38 cellular contexts compared by ENCODE assay signal in the genomic region with DNA sequence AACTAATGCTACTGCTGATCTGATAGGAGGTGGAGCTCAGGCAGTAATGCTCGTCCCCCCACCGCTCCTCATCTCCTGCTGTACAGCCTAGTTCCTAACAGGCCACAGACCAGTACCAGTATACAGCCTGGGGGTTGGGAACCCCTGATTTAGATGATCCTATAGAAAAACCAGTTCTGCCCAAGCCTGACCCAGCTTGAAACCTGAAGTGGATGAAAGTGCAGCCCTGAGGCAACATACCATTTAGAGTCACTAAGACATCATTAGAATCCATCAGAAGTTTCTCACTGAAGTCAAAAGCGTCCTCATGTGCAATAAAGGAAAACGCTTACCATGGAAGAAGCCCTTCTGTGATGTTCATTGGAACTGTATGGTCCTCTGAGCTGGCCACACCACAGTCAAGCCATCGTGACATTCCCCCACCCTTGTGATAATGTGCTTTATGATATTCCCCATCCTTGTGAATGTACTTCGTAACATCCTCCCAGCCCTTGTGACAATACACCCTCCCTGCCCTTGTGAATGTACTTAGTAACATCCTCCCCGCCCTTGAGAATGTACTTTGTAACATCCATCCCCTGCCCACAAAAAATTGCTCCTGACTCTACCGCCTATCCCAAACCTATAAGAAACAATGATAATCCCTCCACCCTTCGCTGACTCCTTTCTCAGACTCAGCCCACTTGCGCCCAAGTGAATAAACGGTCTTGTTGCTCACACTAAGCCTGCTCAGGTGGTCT.
"Had no signal": no experiment of that assay in that cellular context is flagged by ENCODE, and none has a peak within 500 bp of the region (broad histone marks: within the 10 kb centered on the region; RNA-seq: fewer than 3 reads in every experiment).

No MANE protein-coding gene starts in this region.

- H3K27ac ChIP-seq: brain microvascular endothelial cell, cardiac muscle cell, KMS-11, Peyer's patch, WERI-Rb-1 had no signal

- H3K4me3 Mint-ChIP-seq: activated CD4-positive, alpha-beta memory T cell treated with anti-CD3 and anti-CD28 coated beads, Interleukin-2, amount 10 ng/mL, durations not matched to agents 7 days and 5 days; activated CD8-positive, alpha-beta memory T cell treated with anti-CD3 and anti-CD28 coated beads, Interleukin-2, amount 10 ng/mL, durations not matched to agents 7 days and 5 days; activated naive CD4-positive, alpha-beta T cell treated with anti-CD3 and anti-CD28 coated beads, Interleukin-2, amount 10 ng/mL, durations not matched to agents 7 days and 5 days; activated naive CD8-positive, alpha-beta T cell treated with anti-CD3 and anti-CD28 coated beads for 36 hours; central memory CD8-positive, alpha-beta T cell had no signal

- ATAC-seq: activated CD8-positive, alpha-beta memory T cell treated with anti-CD3 and anti-CD28 coated beads, Interleukin-2, amount 10 ng/mL, durations not matched to agents 7 days and 5 days; Right ventricle myocardium inferior had no signal

- H3K4me1 ChIP-seq: Peyer's patch had no signal

- H3K9me3 Mint-ChIP-seq: activated CD4-positive, alpha-beta memory T cell treated with anti-CD3 and anti-CD28 coated beads, Interleukin-2, amount 10 ng/mL, durations not matched to agents 7 days and 5 days; activated naive CD4-positive, alpha-beta T cell treated with anti-CD3 and anti-CD28 coated beads, Interleukin-2, amount 10 ng/mL, durations not matched to agents 7 days and 5 days; activated naive CD8-positive, alpha-beta T cell treated with anti-CD3 and anti-CD28 coated beads for 36 hours; central memory CD8-positive, alpha-beta T cell had no signal

- H3K4me2 ChIP-seq: KMS-11 had no signal

- H3K4me3 ChIP-seq: cardiac muscle cell, Peyer's patch had no signal

- H3K36me3 Mint-ChIP-seq: activated CD8-positive, alpha-beta memory T cell treated with anti-CD3 and anti-CD28 coated beads, Interleukin-2, amount 10 ng/mL, durations not matched to agents 7 days and 5 days; activated naive CD4-positive, alpha-beta T cell treated with anti-CD3 and anti-CD28 coated beads, Interleukin-2, amount 10 ng/mL, durations not matched to agents 7 days and 5 days; activated naive CD8-positive, alpha-beta T cell treated with anti-CD3 and anti-CD28 coated beads for 36 hours had no signal

- H3K27me3 Mint-ChIP-seq: activated CD4-positive, alpha-beta memory T cell treated with anti-CD3 and anti-CD28 coated beads, Interleukin-2, amount 10 ng/mL, durations not matched to agents 7 days and 5 days; activated CD8-positive, alpha-beta memory T cell treated with anti-CD3 and anti-CD28 coated beads, Interleukin-2, amount 10 ng/mL, durations not matched to agents 7 days and 5 days; activated naive CD4-positive, alpha-beta T cell treated with anti-CD3 and anti-CD28 coated beads, Interleukin-2, amount 10 ng/mL, durations not matched to agents 7 days and 5 days; activated naive CD8-positive, alpha-beta T cell treated with anti-CD3 and anti-CD28 coated beads for 36 hours; central memory CD8-positive, alpha-beta T cell had no signal

- H3K9ac ChIP-seq: KMS-11 had no signal

- DNase-seq: activated CD4-positive, alpha-beta memory T cell treated with anti-CD3 and anti-CD28 coated beads, Interleukin-2, amount 10 ng/mL, durations not matched to agents 7 days and 5 days; activated CD4-positive, alpha-beta T cell treated with anti-CD3 and anti-CD28 coated beads for 1 hour; activated CD4-positive, alpha-beta T cell treated with anti-CD3 and anti-CD28 coated beads for 48 hours; activated CD4-positive, CD25-positive, alpha-beta regulatory T cell; activated CD8-positive, alpha-beta memory T cell treated with anti-CD3 and anti-CD28 coated beads for 24 hours; activated CD8-positive, alpha-beta memory T cell treated with anti-CD3 and anti-CD28 coated beads, Interleukin-2, amount 10 ng/mL, durations not matched to agents 7 days and 5 days; activated CD8-positive, alpha-beta memory T cell treated with anti-CD3 and anti-CD28 coated beads, Interleukin-2, amount 50 U/mL, for 48 hours; activated effector memory CD4-positive, alpha-beta T cell treated with Interleukin-2 at 50 U/mL for 16 hours; activated naive CD4-positive, alpha-beta T cell treated with anti-CD3 and anti-CD28 coated beads, Interleukin-2, amount 10 ng/mL, durations not matched to agents 7 days and 5 days; activated naive CD8-positive, alpha-beta T cell treated with anti-CD3 and anti-CD28 coated beads for 36 hours; activated T-cell treated with anti-CD3 and anti-CD28 coated beads, Interleukin-2, amount 50 U/mL, for 48 hours; amniotic stem cell; aorta; brain microvascular endothelial cell; MM.1S; MV-4-11; NCI-H1092; NCI-H146; NCI-H187; NCI-H2029 treated with DMSO at 0.1 percent for 48 hours; NCI-H2107; NCI-H345; NCI-H526; NCI-H748 treated with DMSO at 0.1 percent for 48 hours; NK-92 treated with Interleukin-12 subunit alpha and Interleukin-12 subunit beta, amount 100 ng/mL, for 24 hours; PC-3; Peyer's patch; RPMI8226; SIG-M5; SW 1271; T-helper 1 cell; T-helper 2 cell; T-helper 9 cell; WERI-Rb-1 had no signal

- H3K27me3 ChIP-seq: brain microvascular endothelial cell, Peyer's patch had no signal

- H3K27ac Mint-ChIP-seq: activated CD4-positive, alpha-beta memory T cell treated with anti-CD3 and anti-CD28 coated beads, Interleukin-2, amount 10 ng/mL, durations not matched to agents 7 days and 5 days; activated CD8-positive, alpha-beta memory T cell treated with anti-CD3 and anti-CD28 coated beads, Interleukin-2, amount 10 ng/mL, durations not matched to agents 7 days and 5 days; activated naive CD4-positive, alpha-beta T cell treated with anti-CD3 and anti-CD28 coated beads, Interleukin-2, amount 10 ng/mL, durations not matched to agents 7 days and 5 days; activated naive CD8-positive, alpha-beta T cell treated with anti-CD3 and anti-CD28 coated beads for 36 hours had no signal

- H3K9me3 ChIP-seq: Peyer's patch had no signal

- H3K36me3 ChIP-seq: brain microvascular endothelial cell, cardiac muscle cell, Peyer's patch, WERI-Rb-1 had no signal

- H3K4me1 Mint-ChIP-seq: activated CD4-positive, alpha-beta memory T cell treated with anti-CD3 and anti-CD28 coated beads, Interleukin-2, amount 10 ng/mL, durations not matched to agents 7 days and 5 days; activated naive CD4-positive, alpha-beta T cell treated with anti-CD3 and anti-CD28 coated beads, Interleukin-2, amount 10 ng/mL, durations not matched to agents 7 days and 5 days; central memory CD8-positive, alpha-beta T cell had no signal
